In the genomic region with DNA sequence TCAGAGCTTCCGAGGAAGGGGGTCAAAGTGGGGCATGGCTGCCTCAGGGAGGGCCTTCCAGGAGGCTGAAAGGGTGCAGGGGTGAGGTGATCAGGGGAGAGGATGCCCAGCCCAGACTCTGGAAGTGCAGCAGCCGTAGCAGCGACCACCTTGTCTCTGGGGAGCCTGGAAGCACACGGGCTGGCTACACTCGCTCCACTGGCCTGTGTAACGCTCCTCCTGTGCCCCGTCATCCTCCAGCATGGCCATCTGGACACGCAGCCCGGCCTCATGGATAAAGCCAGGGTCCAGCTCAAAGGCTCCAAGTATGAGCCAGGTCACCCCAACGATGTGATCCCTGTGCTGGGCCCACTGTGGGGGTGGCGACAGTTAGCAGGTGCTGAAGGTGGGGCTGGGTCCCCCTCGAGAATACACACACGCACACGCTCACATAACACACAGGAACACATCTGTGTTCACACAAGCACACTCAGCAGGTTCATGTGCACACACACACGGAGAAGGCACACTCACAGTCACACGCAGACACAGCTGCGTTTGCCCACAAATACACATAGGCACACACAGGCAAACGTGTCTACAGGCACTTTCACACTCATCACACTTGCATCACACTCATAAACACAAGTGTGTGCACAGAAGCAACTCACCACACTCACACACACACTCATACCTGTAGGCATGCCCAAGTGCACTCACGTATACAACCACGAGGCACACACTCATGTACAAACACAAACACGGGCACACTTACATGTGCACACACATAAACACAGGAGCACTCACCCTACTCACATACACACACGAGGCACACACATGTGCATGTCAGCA, we compare ENCODE assay signal across 17 cellular contexts. TPM values are rescaled to one million over a fixed set of nuclear protein-coding genes. Genes with fewer than 3 reads are reported as not detected.
A peak's percentile ranks its signal among the peaks of the same experiment; 100 is the strongest.
DNase-seq lines count a peak whose midpoint lies in the region; ATAC-seq and TF ChIP-seq lines count a peak whose summit lies in the region.
"Had no signal": no experiment of that assay in that cellular context is flagged by ENCODE, and none has a peak within 500 bp of the region (broad histone marks: within the 10 kb centered on the region; RNA-seq: fewer than 3 reads in every experiment).

No MANE protein-coding gene starts in this region.

- no peaks in the 10 kb centered on the region for H3K27me3 Mint-ChIP-seq in activated CD4-positive, alpha-beta T cell treated with anti-CD3 and anti-CD28 coated beads, Interleukin-2, amount 10 ng/mL, durations not matched to agents 7 days and 5 days
- H3K27me3 Mint-ChIP-seq in activated CD4-positive, alpha-beta T cell treated with anti-CD3 and anti-CD28 coated beads, Interleukin-2, amount 10 ng/mL, durations not matched to agents 24 days and 14 days, result no peaks in the 10 kb centered on the region
- H3K27me3 Mint-ChIP-seq in activated B cell treated with CpG ODN at 0.5 μM for 24 hours, result no peaks in the 10 kb centered on the region
- H3K27me3 Mint-ChIP-seq in naive B cell, result no peaks in the 10 kb centered on the region
- no peaks in the 10 kb centered on the region for H3K27me3 Mint-ChIP-seq in stimulated activated naive CD8-positive, alpha-beta T cell treated with anti-CD3 and anti-CD28 coated beads, Interleukin-15, Interleukin-2, amounts not matched to agents 100 ng/mL and 50 ng/mL, for 24 hours
- H3K27me3 Mint-ChIP-seq: activated T-cell treated with anti-CD3 and anti-CD28 coated beads, Interleukin-2, amount 50 U/mL, for 24 hours had no signal

- H3K4me3 Mint-ChIP-seq in activated CD4-positive, alpha-beta T cell treated with anti-CD3 and anti-CD28 coated beads, Interleukin-2, amount 10 ng/mL, durations not matched to agents 7 days and 5 days, result no peak overlapping the region
- H3K4me3 Mint-ChIP-seq in activated CD4-positive, alpha-beta T cell treated with anti-CD3 and anti-CD28 coated beads, Interleukin-2, amount 10 ng/mL, durations not matched to agents 24 days and 14 days, result no peak overlapping the region
- peak overlapping the region; percentile 68 for H3K4me3 Mint-ChIP-seq in activated B cell treated with CpG ODN at 0.5 μM for 24 hours
- peak overlapping the region; percentile 91 to 98 (median 94) for H3K4me3 Mint-ChIP-seq in naive B cell
- peak overlapping the region; percentile 4 for H3K4me3 Mint-ChIP-seq in stimulated activated naive CD8-positive, alpha-beta T cell treated with anti-CD3 and anti-CD28 coated beads, Interleukin-15, Interleukin-2, amounts not matched to agents 100 ng/mL and 50 ng/mL, for 24 hours
- H3K4me3 Mint-ChIP-seq: activated naive CD4-positive, alpha-beta T cell treated with anti-CD3 and anti-CD28 coated beads for 36 hours; activated T-cell treated with anti-CD3 and anti-CD28 coated beads, Interleukin-2, amount 50 U/mL, for 24 hours; T-helper 1 cell treated with Interleukin-12 subunit alpha and Interleukin-12 subunit beta and Interleukin-4 antibody, amounts not matched to agents 30 μg/mL and 1 μg/mL, for 36 hours had no signal

- peak overlapping the region; percentile 26 for H3K27ac Mint-ChIP-seq in activated CD4-positive, alpha-beta T cell treated with anti-CD3 and anti-CD28 coated beads, Interleukin-2, amount 10 ng/mL, durations not matched to agents 7 days and 5 days
- H3K27ac Mint-ChIP-seq in activated CD4-positive, alpha-beta T cell treated with anti-CD3 and anti-CD28 coated beads, Interleukin-2, amount 10 ng/mL, durations not matched to agents 24 days and 14 days, result no peak overlapping the region
- H3K27ac Mint-ChIP-seq in activated B cell treated with CpG ODN at 0.5 μM for 24 hours (peak overlapping the region; percentile 95), naive B cell (peak overlapping the region; percentile 97 to 100 (median 98))
- H3K27ac Mint-ChIP-seq in stimulated activated naive CD8-positive, alpha-beta T cell treated with anti-CD3 and anti-CD28 coated beads, Interleukin-15, Interleukin-2, amounts not matched to agents 100 ng/mL and 50 ng/mL, for 24 hours, result no peak overlapping the region
- H3K27ac Mint-ChIP-seq: activated naive CD4-positive, alpha-beta T cell treated with anti-CD3 and anti-CD28 coated beads for 36 hours; activated T-cell treated with anti-CD3 and anti-CD28 coated beads, Interleukin-2, amount 50 U/mL, for 24 hours; T-helper 1 cell treated with Interleukin-12 subunit alpha and Interleukin-12 subunit beta and Interleukin-4 antibody, amounts not matched to agents 30 μg/mL and 1 μg/mL, for 36 hours had no signal

- POLR2A ChIA-PET in activated CD4-positive, alpha-beta T cell treated with anti-CD3 and anti-CD28 coated beads, Interleukin-2, amount 10 ng/mL, durations not matched to agents 7 days and 5 days (lab: Charles Lee), result no interaction called here
- POLR2A ChIA-PET in activated B cell treated with CpG ODN at 0.5 μM for 24 hours (lab: Charles Lee), result interaction anchor here (0.5 to 2.3 kb wide), 3 partner anchors 9 to 23 kb away, joined by 3 to 23 read pairs (median 7); a partner anchor contains a TSS
- POLR2A ChIA-PET in GM10248 (lab: Yijun Ruan, JAX), result no interaction called here

- intact Hi-C loops in activated CD4-positive, alpha-beta T cell treated with anti-CD3 and anti-CD28 coated beads, Interleukin-2, amount 10 ng/mL, durations not matched to agents 24 days and 14 days (cut with micrococcal nuclease), result no loop called here
- intact Hi-C loops in activated B cell treated with CpG ODN at 0.5 μM for 24 hours (cut with micrococcal nuclease), result no loop called here

- H3K4me1 Mint-ChIP-seq in activated CD4-positive, alpha-beta T cell treated with anti-CD3 and anti-CD28 coated beads, Interleukin-2, amount 10 ng/mL, durations not matched to agents 7 days and 5 days, result peaks cover 21% of the 10 kb centered on the region
- peaks cover 10% of the 10 kb centered on the region for H3K4me1 Mint-ChIP-seq in activated CD4-positive, alpha-beta T cell treated with anti-CD3 and anti-CD28 coated beads, Interleukin-2, amount 10 ng/mL, durations not matched to agents 24 days and 14 days
- H3K4me1 Mint-ChIP-seq in activated B cell treated with CpG ODN at 0.5 μM for 24 hours (peaks cover 66% of the 10 kb centered on the region), naive B cell (peaks cover 57 to 74% (median 58%) of the 10 kb centered on the region in 3 donors)
- peaks cover 34% of the 10 kb centered on the region for H3K4me1 Mint-ChIP-seq in stimulated activated naive CD8-positive, alpha-beta T cell treated with anti-CD3 and anti-CD28 coated beads, Interleukin-15, Interleukin-2, amounts not matched to agents 100 ng/mL and 50 ng/mL, for 24 hours (ENCODE audit: low read depth)

- H3K9me3 Mint-ChIP-seq in activated CD4-positive, alpha-beta T cell treated with anti-CD3 and anti-CD28 coated beads, Interleukin-2, amount 10 ng/mL, durations not matched to agents 7 days and 5 days, result no peaks in the 10 kb centered on the region
- no peaks in the 10 kb centered on the region for H3K9me3 Mint-ChIP-seq in activated CD4-positive, alpha-beta T cell treated with anti-CD3 and anti-CD28 coated beads, Interleukin-2, amount 10 ng/mL, durations not matched to agents 24 days and 14 days
- H3K9me3 Mint-ChIP-seq in activated B cell treated with CpG ODN at 0.5 μM for 24 hours (no peaks in the 10 kb centered on the region), naive B cell (no peaks in the 10 kb centered on the region)
- H3K9me3 Mint-ChIP-seq in stimulated activated naive CD8-positive, alpha-beta T cell treated with anti-CD3 and anti-CD28 coated beads, Interleukin-15, Interleukin-2, amounts not matched to agents 100 ng/mL and 50 ng/mL, for 24 hours, result no peaks in the 10 kb centered on the region
- H3K9me3 Mint-ChIP-seq: activated naive CD4-positive, alpha-beta T cell treated with anti-CD3 and anti-CD28 coated beads for 36 hours; activated T-cell treated with anti-CD3 and anti-CD28 coated beads, Interleukin-2, amount 50 U/mL, for 24 hours; T-helper 1 cell treated with Interleukin-12 subunit alpha and Interleukin-12 subunit beta and Interleukin-4 antibody, amounts not matched to agents 30 μg/mL and 1 μg/mL, for 36 hours had no signal

- CTCF ChIA-PET in activated CD4-positive, alpha-beta T cell treated with anti-CD3 and anti-CD28 coated beads, Interleukin-2, amount 10 ng/mL, durations not matched to agents 7 days and 5 days (lab: Charles Lee), result interaction anchor here (1.1 kb wide), 1 partner anchor 50 kb away, joined by 4 read pairs; no protein-coding TSS in a partner anchor
- CTCF ChIA-PET in activated B cell treated with CpG ODN at 0.5 μM for 24 hours (lab: Charles Lee), result no interaction called here
- CTCF ChIA-PET in GM10248 (lab: Yijun Ruan, JAX), result interaction anchor here (1.3 kb wide), 1 partner anchor 30 kb away, joined by 4 read pairs; no protein-coding TSS in a partner anchor

- no peak for DNase-seq in activated CD4-positive, alpha-beta T cell treated with anti-CD3 and anti-CD28 coated beads, Interleukin-2, amount 10 ng/mL, durations not matched to agents 7 days and 5 days
- no peak for DNase-seq in activated CD4-positive, alpha-beta T cell treated with anti-CD3 and anti-CD28 coated beads, Interleukin-2, amount 10 ng/mL, durations not matched to agents 24 days and 14 days
- DNase-seq in activated B cell treated with CpG ODN at 0.5 μM for 24 hours (no peak), naive B cell (no peak), GM10248 (ENCODE audit: extremely low spot score) (no peak), foreskin fibroblast (no peak)
- DNase-seq: activated naive CD4-positive, alpha-beta T cell treated with anti-CD3 and anti-CD28 coated beads for 36 hours; activated T-cell treated with anti-CD3 and anti-CD28 coated beads, Interleukin-2, amount 50 U/mL, for 24 hours; cerebellar nuclear complex; NCI-H1092 treated with DMSO at 0.1 percent for 48 hours; NCI-H510A had no signal

- no peak for TF ChIP-seq CTCF in activated B cell treated with CpG ODN at 0.5 μM for 24 hours (IDR thresholded peaks at IDR 0.05)
- TF ChIP-seq CTCF in GM10248 (IDR thresholded peaks at IDR 0.05; ENCODE audit: control extremely low read depth, extremely low read depth, low read depth, missing control alignments), result no peak
- no peak for TF ChIP-seq CTCF in foreskin fibroblast (IDR thresholded peaks at IDR 0.05; ENCODE audit: low read depth, low read length)

- no peak overlapping the region for H3K4me3 ChIP-seq in foreskin fibroblast (ENCODE audit: low read depth in 1 of 2, low read length in 2 of 2)
- H3K4me3 ChIP-seq: ascending aorta, lung, upper lobe of left lung had no signal

- ATAC-seq in activated B cell treated with CpG ODN at 0.5 μM for 24 hours (ENCODE audit: low read depth), result no peak
- no peak for ATAC-seq in naive B cell (ENCODE audit: low read depth in 2 of 2)
- ATAC-seq in HG03520 (IDR thresholded peaks at IDR 0.05; ENCODE audit: unreplicated experiment), result no peak

- peaks cover 9% of the 10 kb centered on the region for H3K36me3 Mint-ChIP-seq in activated CD4-positive, alpha-beta T cell treated with anti-CD3 and anti-CD28 coated beads, Interleukin-2, amount 10 ng/mL, durations not matched to agents 7 days and 5 days (ENCODE audit: low read depth)
- H3K36me3 Mint-ChIP-seq in activated CD4-positive, alpha-beta T cell treated with anti-CD3 and anti-CD28 coated beads, Interleukin-2, amount 10 ng/mL, durations not matched to agents 24 days and 14 days (ENCODE audit: low read depth), result peaks cover 11% of the 10 kb centered on the region
- H3K36me3 Mint-ChIP-seq in activated B cell treated with CpG ODN at 0.5 μM for 24 hours (ENCODE audit: low read depth) (no peaks in the 10 kb centered on the region), naive B cell (no peaks in the 10 kb centered on the region)
- peaks cover 12% of the 10 kb centered on the region for H3K36me3 Mint-ChIP-seq in stimulated activated naive CD8-positive, alpha-beta T cell treated with anti-CD3 and anti-CD28 coated beads, Interleukin-15, Interleukin-2, amounts not matched to agents 100 ng/mL and 50 ng/mL, for 24 hours (ENCODE audit: low read depth)

RNA-seq across cellular contexts. Expression of a gene that starts 19.3 kb away (rescaled TPM):
- 10 to 100 TPM; 31.5 to 35.8 TPM for total RNA-seq in activated CD4-positive, alpha-beta T cell treated with anti-CD3 and anti-CD28 coated beads, Interleukin-2, amount 10 ng/mL, durations not matched to agents 7 days and 5 days
- total RNA-seq in activated CD4-positive, alpha-beta T cell treated with anti-CD3 and anti-CD28 coated beads, Interleukin-2, amount 10 ng/mL, durations not matched to agents 24 days and 14 days, result 88.9 and 89.8 TPM in 2 replicates
- total RNA-seq in activated B cell treated with CpG ODN at 0.5 μM for 24 hours, result 26.5 and 30.6 TPM in 2 replicates
- 10 to 100 TPM; 39.0 to 57.3 (median 52.7) TPM for polyA plus RNA-seq in naive B cell (ENCODE audit: low read depth in 6 of 6)
- total RNA-seq: ascending aorta had no signal

RNA-seq across cellular contexts. Expression of a gene that starts 19.5 kb away (rescaled TPM):
- 10 to 100 TPM; 41.1 to 45.6 TPM for total RNA-seq in activated CD4-positive, alpha-beta T cell treated with anti-CD3 and anti-CD28 coated beads, Interleukin-2, amount 10 ng/mL, durations not matched to agents 7 days and 5 days
- 97.7 and 99.9 TPM in 2 replicates for total RNA-seq in activated CD4-positive, alpha-beta T cell treated with anti-CD3 and anti-CD28 coated beads, Interleukin-2, amount 10 ng/mL, durations not matched to agents 24 days and 14 days
- 34.9 and 36.6 TPM in 2 replicates for total RNA-seq in activated B cell treated with CpG ODN at 0.5 μM for 24 hours
- 100 to 1,000 TPM in 1 of 6 donors, 10 to 100 TPM in 5; 43.3 to 111 (median 67.2) TPM for polyA plus RNA-seq in naive B cell (ENCODE audit: low read depth in 6 of 6)
- total RNA-seq: ascending aorta had no signal

RNA-seq across cellular contexts. Expression of a gene that starts 38.3 kb away (rescaled TPM):
- under 1 TPM in 1 of 2 experiments, not detected in 1; 0.10 TPM for total RNA-seq in activated CD4-positive, alpha-beta T cell treated with anti-CD3 and anti-CD28 coated beads, Interleukin-2, amount 10 ng/mL, durations not matched to agents 7 days and 5 days
- 0.26 and 0.76 TPM in 2 replicates for total RNA-seq in activated CD4-positive, alpha-beta T cell treated with anti-CD3 and anti-CD28 coated beads, Interleukin-2, amount 10 ng/mL, durations not matched to agents 24 days and 14 days
- 0.67 and 1.3 TPM in 2 replicates for total RNA-seq in activated B cell treated with CpG ODN at 0.5 μM for 24 hours
- polyA plus RNA-seq in naive B cell (ENCODE audit: low read depth in 6 of 6), result under 1 TPM in 1 of 6 donors, not detected in 5; 0.08 TPM

RNA-seq across cellular contexts. Expression of a gene that starts 43.9 kb away (rescaled TPM):
- 10 to 100 TPM; 47.2 to 52.6 TPM for total RNA-seq in activated CD4-positive, alpha-beta T cell treated with anti-CD3 and anti-CD28 coated beads, Interleukin-2, amount 10 ng/mL, durations not matched to agents 7 days and 5 days
- total RNA-seq in activated CD4-positive, alpha-beta T cell treated with anti-CD3 and anti-CD28 coated beads, Interleukin-2, amount 10 ng/mL, durations not matched to agents 24 days and 14 days, result 68.4 and 72.6 TPM in 2 replicates
- 51.7 and 53.6 TPM in 2 replicates for total RNA-seq in activated B cell treated with CpG ODN at 0.5 μM for 24 hours
- polyA plus RNA-seq in naive B cell (ENCODE audit: low read depth in 6 of 6), result 100 to 1,000 TPM in 1 of 6 donors, 10 to 100 TPM in 5; 81.3 to 119 (median 84.6) TPM

Comparison
In these comparisons a context has a peak if more than half of its experiments do, and no peak if none do; other contexts are left out.
1. H3K27ac Mint-ChIP-seq: peak in activated CD4-positive, alpha-beta T cell treated with anti-CD3 and anti-CD28 coated beads, Interleukin-2, amount 10 ng/mL, durations not matched to agents 7 days and 5 days (single experiment), activated B cell treated with CpG ODN at 0.5 μM for 24 hours (single experiment) and naive B cell (6 of 6); none in activated CD4-positive, alpha-beta T cell treated with anti-CD3 and anti-CD28 coated beads, Interleukin-2, amount 10 ng/mL, durations not matched to agents 24 days and 14 days (single experiment) and stimulated activated naive CD8-positive, alpha-beta T cell treated with anti-CD3 and anti-CD28 coated beads, Interleukin-15, Interleukin-2, amounts not matched to agents 100 ng/mL and 50 ng/mL, for 24 hours (single experiment).
2. H3K4me3 Mint-ChIP-seq: peak in activated B cell treated with CpG ODN at 0.5 μM for 24 hours (single experiment), naive B cell (8 of 8) and stimulated activated naive CD8-positive, alpha-beta T cell treated with anti-CD3 and anti-CD28 coated beads, Interleukin-15, Interleukin-2, amounts not matched to agents 100 ng/mL and 50 ng/mL, for 24 hours (single experiment); none in activated CD4-positive, alpha-beta T cell treated with anti-CD3 and anti-CD28 coated beads, Interleukin-2, amount 10 ng/mL, durations not matched to agents 7 days and 5 days (single experiment) and activated CD4-positive, alpha-beta T cell treated with anti-CD3 and anti-CD28 coated beads, Interleukin-2, amount 10 ng/mL, durations not matched to agents 24 days and 14 days (single experiment).